Comparison of ENCODE assay signal across 3 cellular contexts in the genomic region with DNA sequence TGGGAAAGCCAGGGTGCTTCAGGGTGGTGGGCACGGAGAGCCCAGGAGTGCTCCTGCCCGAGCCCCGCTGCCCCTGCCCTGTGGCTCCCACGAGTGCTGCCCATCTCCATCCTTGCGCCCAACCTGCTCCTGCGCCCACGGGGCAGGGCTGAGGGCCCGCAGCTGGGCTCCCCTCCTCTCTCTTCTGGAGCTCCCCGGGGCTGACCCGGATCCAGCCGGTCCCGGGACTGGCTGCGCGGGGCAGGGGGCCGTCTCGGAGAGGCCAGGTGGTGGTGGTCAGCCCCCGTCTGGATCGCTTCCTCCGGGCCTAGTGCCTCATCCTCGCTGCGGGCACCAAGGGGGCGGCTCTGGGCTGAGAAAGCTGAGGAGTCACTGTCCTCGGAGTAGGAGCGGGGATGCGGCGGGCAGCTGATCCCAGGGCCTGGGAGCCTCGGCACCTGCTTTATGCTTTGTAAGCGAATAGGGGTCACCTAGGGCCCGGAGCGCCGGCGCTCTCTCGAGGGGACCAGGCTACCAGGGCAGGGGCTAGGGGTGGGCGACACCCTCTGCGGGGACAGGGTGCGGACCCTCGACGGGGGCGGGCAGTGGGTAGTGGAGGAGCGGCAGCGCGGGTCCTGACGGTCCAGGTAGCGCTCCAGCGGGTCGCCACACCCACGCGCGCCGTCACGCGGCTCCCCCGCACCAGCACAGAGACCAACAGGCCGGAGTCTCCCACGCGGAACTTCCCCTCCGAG. TPM values are rescaled to one million over a fixed set of nuclear protein-coding genes. Genes with fewer than 3 reads are reported as not detected.
"Had no signal": no experiment of that assay in that cellular context is flagged by ENCODE, and none has a peak within 500 bp of the region (broad histone marks: within the 10 kb centered on the region; RNA-seq: fewer than 3 reads in every experiment).

No MANE protein-coding gene starts in this region.

RNA-seq across cellular contexts. Expression of gene CTSV, which starts 38.0 kb away (rescaled TPM):
- total RNA-seq: activated B cell treated with CpG ODN at 0.5 μM for 24 hours, ascending aorta, T-helper 17 cell had no signal
